Comparison of ENCODE assay signal across 25 cellular contexts in the genomic region with DNA sequence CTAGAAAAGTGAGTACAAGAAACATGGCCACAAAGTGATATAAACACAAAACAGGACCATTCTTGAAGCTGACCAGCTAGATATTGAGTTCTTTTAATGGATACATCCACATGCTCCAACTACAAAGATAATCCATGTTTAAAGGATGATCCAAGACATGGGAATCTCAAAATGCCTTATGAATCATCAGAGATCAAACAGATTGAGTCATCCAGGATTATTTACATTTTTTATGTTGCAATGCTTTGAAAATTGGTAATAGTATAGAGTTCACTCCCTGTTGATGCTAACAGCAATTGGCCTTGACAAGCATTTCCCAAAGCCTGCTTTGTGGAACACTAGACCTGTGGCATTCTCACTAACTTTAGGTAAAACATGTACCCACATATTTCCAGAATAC.
DNase-seq lines count a peak whose midpoint lies in the region; ATAC-seq, FAIRE-seq and TF ChIP-seq lines count a peak whose summit lies in the region.
"Had no signal": no experiment of that assay in that cellular context is flagged by ENCODE, and none has a peak within 500 bp of the region (broad histone marks: within the 10 kb centered on the region; RNA-seq: fewer than 3 reads in every experiment).

No MANE protein-coding gene starts in this region.

- POLR2A ChIA-PET in IMR-90 (lab: Charles Lee; ENCODE audit: unreplicated experiment) = no interaction called here

- H2AFZ ChIP-seq in IMR-90 (replicated peaks; ENCODE audit: low read length, poor library complexity) = no peak overlapping the region
- no peak overlapping the region for H2AFZ ChIP-seq in astrocyte (ENCODE audit: low read depth, low read length)
- H2AFZ ChIP-seq: GM23338 had no signal

- in situ Hi-C loops in IMR-90 (cut with MboI; ENCODE audit: low sequenced_read_pairs) = no loop called here

- H3K36me3 ChIP-seq in IMR-90 (ENCODE audit: control insufficient read depth, insufficient read depth, low read length) (no peaks in the 10 kb centered on the region), astrocyte (ENCODE audit: insufficient read depth, low read length) (no peaks in the 10 kb centered on the region), spleen (no peaks in the 10 kb centered on the region)
- H3K36me3 ChIP-seq: SJSA1, tibial nerve had no signal

- H3K9me3 Mint-ChIP-seq in astrocyte (ENCODE audit: unreplicated experiment) = peaks cover 1% of the 10 kb centered on the region
- H3K9me3 Mint-ChIP-seq: GM23338, nephron progenitor cell had no signal

- H2AK5ac ChIP-seq in IMR-90 (ENCODE audit: low read depth, low read length) = no peak overlapping the region; the same call in 1 of the 2 replicates

- peaks cover 18% of the 10 kb centered on the region for H3K27me3 Mint-ChIP-seq in astrocyte (ENCODE audit: low read depth, unreplicated experiment)

- no peak overlapping the region for H3K18ac ChIP-seq in IMR-90 (ENCODE audit: low read depth, low read length)

- dilution Hi-C loops in IMR-90 (cut with HindIII; ENCODE audit: low sequenced_read_pairs, unreplicated experiment) = no loop called here

- intact Hi-C loops in IMR-90 (cut with micrococcal nuclease) = loop anchor here (5.0 kb wide), 1 partner anchor 295 kb away; a partner anchor contains a TSS
- intact Hi-C loops in spleen (cut with DNase I; ENCODE audit: low total_unique reads) = no loop called here

- H4K91ac ChIP-seq in IMR-90 (ENCODE audit: insufficient read depth, low read depth, low read length) = no peak overlapping the region

- H3K4me1 Mint-ChIP-seq in astrocyte (ENCODE audit: low read depth, unreplicated experiment) = peaks cover 3% of the 10 kb centered on the region
- H3K4me1 Mint-ChIP-seq: CD8-positive, alpha-beta memory T cell; GM23338; nephron progenitor cell; stimulated activated naive B cell treated with anti-CD40 and anti-IgM and Interleukin-4, amounts not matched to agents 10 μg/mL and 1 μg/mL and 100 μg/mL, for 72 hours had no signal

- H3K14ac ChIP-seq in IMR-90 (replicated peaks; ENCODE audit: low read depth, low read length) = no peak overlapping the region

- no peaks in the 10 kb centered on the region for H3K9me1 ChIP-seq in IMR-90 (ENCODE audit: insufficient read depth, low read length)

- H2BK5ac ChIP-seq in IMR-90 (ENCODE audit: low read depth, low read length, poor library complexity, severe bottlenecking) = no peak overlapping the region

- no peak overlapping the region for H4K5ac ChIP-seq in IMR-90 (ENCODE audit: low read depth, low read length)

- H3K4me3 ChIP-seq in AG10803 (ENCODE audit: low read length) (no peak overlapping the region), IMR-90 (ENCODE audit: insufficient read depth, low read depth, low read length) (no peak overlapping the region), astrocyte (ENCODE audit: insufficient read depth, low read depth, low read length) (no peak overlapping the region), spleen (no peak overlapping the region)
- H3K4me3 ChIP-seq: GM23338, K562, SJSA1, tibial nerve had no signal

- H2BK15ac ChIP-seq in IMR-90 (ENCODE audit: low read depth, low read length) = peak overlapping the region; percentile 1; the same call in 1 of the 3 replicates

- H3K4me3 Mint-ChIP-seq in astrocyte (ENCODE audit: unreplicated experiment) = no peak overlapping the region
- H3K4me3 Mint-ChIP-seq: activated T-helper 1 cell treated with anti-CD3 and anti-CD28 coated beads, Interleukin-12 subunit alpha, Interleukin-12 subunit beta, Interleukin-2, Interleukin-4 antibody, amounts not matched to agents 30 ng/mL and 10 ng/mL and 1 ng/mL, durations not matched to agents 14 hours and 24 hours and 36 hours; CD8-positive, alpha-beta memory T cell; GM23338; nephron progenitor cell; stimulated activated naive B cell treated with anti-CD40 and anti-IgM and Interleukin-4, amounts not matched to agents 10 μg/mL and 1 μg/mL and 100 μg/mL, for 72 hours; T-helper 2 cell treated with Interferon-gamma antibody and Interleukin-4, amounts not matched to agents 5 μg/mL and 100 μg/mL, for 36 hours had no signal

- H3K27me3 ChIP-seq in IMR-90 (ENCODE audit: control insufficient read depth, insufficient read depth, low read length) = no peaks in the 10 kb centered on the region
- H3K27me3 ChIP-seq in astrocyte (ENCODE audit: insufficient read depth, low read length) = no peaks in the 10 kb centered on the region
- no peaks in the 10 kb centered on the region for H3K27me3 ChIP-seq in foreskin keratinocyte
- no peaks in the 10 kb centered on the region for H3K27me3 ChIP-seq in spleen (replicated peaks in 1 of 7)
- H3K27me3 ChIP-seq: SJSA1, tibial nerve had no signal

- H3K79me1 ChIP-seq in IMR-90 (ENCODE audit: low read depth in 1 of 2, low read length in 2 of 2) = no peaks in the 10 kb centered on the region

- TF ChIP-seq RAD21 in IMR-90 (IDR thresholded peaks at IDR 0.05; ENCODE audit: low read length) = peak; percentile 3; the same call in 1 of the 2 replicates

- H3K9ac ChIP-seq in IMR-90 (ENCODE audit: low read depth, low read length) (no peak overlapping the region), astrocyte (ENCODE audit: low read length) (no peak overlapping the region)

- DNase-seq in AG10803 (ENCODE audit: low read depth) (peak; percentile 37), IMR-90 (peak; percentile 88), astrocyte (ENCODE audit: low read depth) (peak; percentile 22), foreskin keratinocyte (peak; percentile 45 to 70), urothelium cell line (ENCODE audit: low spot score) (no peak), spleen (no peak), NCI-H1105 treated with DMSO at 0.1 percent for 48 hours (lab: John Stamatoyannopoulos, UW) (no peak)
- DNase-seq: CD8-positive, alpha-beta memory T cell; DMS79; effector CD8-positive, alpha-beta T cell; foreskin melanocyte; midbrain; NCI-H1048; NCI-H2107; nephron progenitor cell; OCI-M1; stimulated activated naive B cell treated with anti-CD40 and anti-IgM and Interleukin-4, amounts not matched to agents 10 μg/mL and 1 μg/mL and 100 μg/mL, for 72 hours had no signal

- H2AK9ac ChIP-seq in IMR-90 (replicated peaks; ENCODE audit: low read depth, low read length, poor library complexity) = no peak overlapping the region

- H3K9me3 ChIP-seq in IMR-90 (ENCODE audit: control insufficient read depth, insufficient read depth, low read length) (no peaks in the 10 kb centered on the region), astrocyte (ENCODE audit: insufficient read depth, low read depth, low read length) (no peaks in the 10 kb centered on the region), spleen (peaks cover 0 to 15% (median 0%) of the 10 kb centered on the region in 8 donors)
- H3K9me3 ChIP-seq: SJSA1 had no signal

- H3K27ac Mint-ChIP-seq in astrocyte (ENCODE audit: unreplicated experiment) = no peak overlapping the region
- H3K27ac Mint-ChIP-seq: activated T-helper 1 cell treated with anti-CD3 and anti-CD28 coated beads, Interleukin-12 subunit alpha, Interleukin-12 subunit beta, Interleukin-2, Interleukin-4 antibody, amounts not matched to agents 30 ng/mL and 10 ng/mL and 1 ng/mL, durations not matched to agents 14 hours and 24 hours and 36 hours; CD8-positive, alpha-beta memory T cell; GM23338; nephron progenitor cell; stimulated activated naive B cell treated with anti-CD40 and anti-IgM and Interleukin-4, amounts not matched to agents 10 μg/mL and 1 μg/mL and 100 μg/mL, for 72 hours; T-helper 2 cell treated with Interferon-gamma antibody and Interleukin-4, amounts not matched to agents 5 μg/mL and 100 μg/mL, for 36 hours had no signal

- no peak overlapping the region for H3K4me2 ChIP-seq in IMR-90 (ENCODE audit: low read depth, low read length)
- H3K4me2 ChIP-seq in astrocyte (ENCODE audit: low read length) = no peak overlapping the region
- H3K4me2 ChIP-seq: GM23338 had no signal

- no peak overlapping the region for H3K4ac ChIP-seq in IMR-90 (ENCODE audit: low read depth, low read length)

- no peaks in the 10 kb centered on the region for H3K36me3 Mint-ChIP-seq in astrocyte (ENCODE audit: low read depth, unreplicated experiment)
- H3K36me3 Mint-ChIP-seq: CD8-positive, alpha-beta memory T cell; stimulated activated naive B cell treated with anti-CD40 and anti-IgM and Interleukin-4, amounts not matched to agents 10 μg/mL and 1 μg/mL and 100 μg/mL, for 72 hours had no signal

- no peak overlapping the region for H3K23ac ChIP-seq in IMR-90 (ENCODE audit: low read depth, low read length)

- no peak overlapping the region for H4K8ac ChIP-seq in IMR-90 (ENCODE audit: low read depth in 2 of 2, low read length in 2 of 2)

- TF ChIP-seq CTCF in AG10803 (conservative IDR thresholded peaks at IDR 0.05; ENCODE audit: low read length) (no peak), IMR-90 (conservative IDR thresholded peaks at IDR 0.05; ENCODE audit: low read depth, low read length) (no peak), astrocyte (IDR thresholded peaks at IDR 0.05; ENCODE audit: insufficient read depth, low read depth, low read length) (no peak), foreskin keratinocyte (conservative IDR thresholded peaks at IDR 0.05) (no peak), spleen (IDR thresholded peaks at IDR 0.05 in 8 of 11, conservative IDR thresholded peaks at IDR 0.05 in 3 of 11) (no peak)

- H4K20me1 ChIP-seq in IMR-90 (ENCODE audit: insufficient read depth, low read length) (no peaks in the 10 kb centered on the region), astrocyte (ENCODE audit: insufficient read depth, low read length) (no peaks in the 10 kb centered on the region)

- BruUV-seq in IMR-90 (replicated peaks; lab: Mats Ljungman, UMichigan) = no TSS peak

- CTCF ChIA-PET in IMR-90 (lab: Yijun Ruan, JAX) = no interaction called here

- H3K27ac ChIP-seq in IMR-90 (ENCODE audit: insufficient read depth, low read length) (no peak overlapping the region), astrocyte (ENCODE audit: low read depth, low read length) (no peak overlapping the region), foreskin keratinocyte (no peak overlapping the region), spleen (no peak overlapping the region)
- H3K27ac ChIP-seq: SJSA1, tibial nerve had no signal

- no peak for TF ChIP-seq POLR2A in IMR-90 (IDR thresholded peaks at IDR 0.05; ENCODE audit: low read depth, low read length)
- TF ChIP-seq POLR2A in spleen (IDR thresholded peaks at IDR 0.05) = no peak

- H3K4me1 ChIP-seq in IMR-90 (ENCODE audit: control insufficient read depth, insufficient read depth, low read length) (no peaks in the 10 kb centered on the region; the same call in 1 of the 2 replicates), astrocyte (ENCODE audit: insufficient read depth, low read length) (no peaks in the 10 kb centered on the region), foreskin keratinocyte (no peaks in the 10 kb centered on the region), spleen (no peaks in the 10 kb centered on the region)

- H2BK120ac ChIP-seq in IMR-90 (ENCODE audit: low read depth, low read length) = peak overlapping the region; percentile 31; the same call in 1 of the 2 replicates

- H3K56ac ChIP-seq in IMR-90 (ENCODE audit: extremely low read depth, insufficient read depth, low read length) = 0 out of 2 replicates have a peak overlapping the region, but pooled peaks have one; percentile 12

- H3K79me2 ChIP-seq in astrocyte (ENCODE audit: insufficient read depth, low read length) = no peaks in the 10 kb centered on the region

- H2BK20ac ChIP-seq in IMR-90 (ENCODE audit: low read depth, low read length) = 0 out of 2 replicates have a peak overlapping the region, but pooled peaks have one; percentile 33

- FAIRE-seq in astrocyte (lab: Jason Lieb, UNC) = peak; percentile 87
- FAIRE-seq in urothelium cell line (lab: Jason Lieb, UNC) = no peak
- FAIRE-seq: K562 had no signal

- ATAC-seq in IMR-90 (ENCODE audit: low read depth) (peak; percentile 72), foreskin keratinocyte (peak; percentile 90), HG02840 (IDR thresholded peaks at IDR 0.05; ENCODE audit: low FRiP score, unreplicated experiment) (no peak)
- ATAC-seq: activated CD4-positive, CD25-positive, alpha-beta regulatory T cell treated with anti-CD3 and anti-CD28 coated beads, Interleukin-2, amount 50 U/mL, for 24 hours; GM23338; K562; stimulated activated naive B cell treated with anti-CD40 and anti-IgM and Interleukin-4, amounts not matched to agents 10 μg/mL and 1 μg/mL and 100 μg/mL, for 72 hours had no signal

Comparison
In these comparisons a context has a peak if more than half of its experiments do, and no peak if none do; other contexts are left out.
1. DNase-seq: peak in AG10803 (single experiment), IMR-90 (single experiment), astrocyte (single experiment) and foreskin keratinocyte (2 of 2); none in urothelium cell line (single experiment), spleen (single experiment) and NCI-H1105 treated with DMSO at 0.1 percent for 48 hours (single experiment).